8 cellular contexts compared by ENCODE assay signal in genomic region chrX:69133561-69134542, GRCh38. TPM values are rescaled to one million over a fixed set of nuclear protein-coding genes. Genes with fewer than 3 reads are reported as not detected.
DNase-seq lines count a peak whose midpoint lies in the region; ATAC-seq, FAIRE-seq and TF ChIP-seq lines count a peak whose summit lies in the region.

No MANE protein-coding gene starts in this region.

- peaks cover 8% of the 10 kb centered on the region for H3K4me1 ChIP-seq in keratinocyte (ENCODE audit: control insufficient read depth, extremely low read depth, insufficient read depth, low read length)

- no peak for ATAC-seq in GM18498 (IDR thresholded peaks at IDR 0.05; ENCODE audit: unreplicated experiment)

- no peaks in the 10 kb centered on the region for H3K27me3 ChIP-seq in keratinocyte (ENCODE audit: control insufficient read depth, extremely low read depth, insufficient read depth, low read length)

- H3K27ac Mint-ChIP-seq in HFFc6, result no peak overlapping the region

- no peak overlapping the region for H2AFZ ChIP-seq in keratinocyte (ENCODE audit: control insufficient read depth, low read length)

- H4K20me1 ChIP-seq in keratinocyte (ENCODE audit: control insufficient read depth, extremely low read depth, insufficient read depth, low read length), result no peaks in the 10 kb centered on the region

- peak; percentile 67 for TF ChIP-seq CTCF in HFFc6 (IDR thresholded peaks at IDR 0.05)
- TF ChIP-seq CTCF in VCaP (conservative IDR thresholded peaks at IDR 0.05), result peak; percentile 61
- peak; percentile 62 to 76 (median 63) for TF ChIP-seq CTCF in keratinocyte (optimal IDR thresholded peaks at IDR 0.05 in 1 of 3, IDR thresholded peaks at IDR 0.05 in 1 of 3, conservative IDR thresholded peaks at IDR 0.05 in 1 of 3; ENCODE audit: extremely low read depth in 1 of 3, insufficient read depth in 2 of 3, low read length in 3 of 3)

- DNase-seq in AG20443 (ENCODE audit: low spot score), result peak; percentile 71
- peak; percentile 55 for DNase-seq in HFFc6
- DNase-seq in keratinocyte (ENCODE audit: low read depth, low spot score), result no peak
- DNase-seq in stimulated activated CD4-positive, alpha-beta T cell treated with anti-CD3 and anti-CD28 coated beads, Interleukin-1b, Interleukin-23, amount 100 ng/mL, for 48 hours, result no peak
- no peak for DNase-seq in stimulated activated CD4-positive, alpha-beta T cell treated with anti-CD3 and anti-CD28 coated beads, Interleukin-4, amount 100 ng/mL, for 1 hour
- DNase-seq in GM19239 (ENCODE audit: insufficient read length, low spot score), result no peak

- peaks cover 15% of the 10 kb centered on the region; the same call in 1 of the 2 replicates for H3K4me1 Mint-ChIP-seq in HFFc6 (ENCODE audit: low read depth)

- no peaks in the 10 kb centered on the region for H3K36me3 ChIP-seq in keratinocyte (ENCODE audit: control insufficient read depth in 2 of 2, extremely low read depth in 1 of 2, insufficient read depth in 2 of 2, low read length in 2 of 2)

- no peak overlapping the region for H3K4me3 Mint-ChIP-seq in HFFc6

- no peak overlapping the region for H3K27ac ChIP-seq in VCaP
- H3K27ac ChIP-seq in keratinocyte (ENCODE audit: control insufficient read depth, insufficient read depth, low read length), result no peak overlapping the region

- no peaks in the 10 kb centered on the region for H3K9me1 ChIP-seq in keratinocyte (ENCODE audit: control insufficient read depth, extremely low read depth, insufficient read depth, low read length)

- no peak overlapping the region for H3K4me3 ChIP-seq in keratinocyte (ENCODE audit: control insufficient read depth in 2 of 3, extremely low read depth in 1 of 3, insufficient read depth in 2 of 3, low read depth in 1 of 3, low read length in 3 of 3)

- H3K9ac ChIP-seq in keratinocyte (ENCODE audit: control insufficient read depth, extremely low read depth, insufficient read depth, low read length), result no peak overlapping the region

- H3K79me2 ChIP-seq in keratinocyte (ENCODE audit: control insufficient read depth, insufficient read depth, low read length), result no peaks in the 10 kb centered on the region

- dilution Hi-C loops in keratinocyte (cut with MboI; ENCODE audit: extremely low pct_ligation_motif_present, low sequenced_read_pairs), result no loop called here

- H3K36me3 Mint-ChIP-seq in HFFc6 (ENCODE audit: low read depth), result no peaks in the 10 kb centered on the region

- FAIRE-seq in keratinocyte (lab: Jason Lieb, UNC) (peak; percentile 72), GM19239 (lab: Jason Lieb, UNC) (no peak)

- H3K4me2 ChIP-seq in keratinocyte (ENCODE audit: control insufficient read depth, extremely low read depth, insufficient read depth, low read depth, low read length), result no peak overlapping the region

- H3K27me3 Mint-ChIP-seq in HFFc6 (ENCODE audit: insufficient read depth), result peaks cover 1% of the 10 kb centered on the region

- no peaks in the 10 kb centered on the region for H3K9me3 ChIP-seq in keratinocyte (ENCODE audit: control insufficient read depth, low read depth, low read length)

- no peaks in the 10 kb centered on the region for H3K9me3 Mint-ChIP-seq in HFFc6

RNA-seq across cellular contexts. Expression of gene PJA1, which starts 31.4 kb away (rescaled TPM):
- 10 to 100 TPM; 13.3 to 18.9 (median 17.0) TPM for total RNA-seq in HFFc6 (2021; fragmentation: NEBNext Ultra II Directional; extraction: Animal tissue kit (Norgen Biotek cat#: 25700))
- 13.9 to 24.4 TPM (median 19.2 TPM) in 3 replicates for polyA plus RNA-seq in keratinocyte
- polyA plus RNA-seq in keratinocyte (2011; ENCODE audit: low read depth), result 15.1 TPM
- polyA plus RNA-seq in keratinocyte (2011; cell fraction: cytosol; rRNA removed), result 17.3 and 18.2 TPM in 2 replicates
- polyA plus RNA-seq in keratinocyte (2011; cell fraction: nucleus; rRNA removed), result 20.2 and 21.1 TPM in 2 replicates
- 29.4 and 32.0 TPM in 2 replicates for polyA plus RNA-seq in keratinocyte (2012; ENCODE audit: low replicate concordance)
- 17.6 to 18.8 TPM (median 18.4 TPM) in 3 replicates for polyA minus RNA-seq in keratinocyte
- 11.5 TPM for polyA minus RNA-seq in keratinocyte (2011; cell fraction: cytosol; rRNA and poly(A)+ RNA removed)
- polyA minus RNA-seq in keratinocyte (2011; cell fraction: nucleus; rRNA and poly(A)+ RNA removed), result 7.2 and 10.8 TPM in 2 replicates

Comparison
In these comparisons a context has a peak if more than half of its experiments do, and no peak if none do; other contexts are left out.
1. DNase-seq: peak in AG20443 (single experiment) and HFFc6 (single experiment); none in keratinocyte (single experiment), stimulated activated CD4-positive, alpha-beta T cell treated with anti-CD3 and anti-CD28 coated beads, Interleukin-1b, Interleukin-23, amount 100 ng/mL, for 48 hours (single experiment), stimulated activated CD4-positive, alpha-beta T cell treated with anti-CD3 and anti-CD28 coated beads, Interleukin-4, amount 100 ng/mL, for 1 hour (single experiment) and GM19239 (single experiment).
2. Peak in every context shown above with its lines, with median percentiles within 50 percentile points of each other: CTCF ChIP-seq.